In the genomic region with DNA sequence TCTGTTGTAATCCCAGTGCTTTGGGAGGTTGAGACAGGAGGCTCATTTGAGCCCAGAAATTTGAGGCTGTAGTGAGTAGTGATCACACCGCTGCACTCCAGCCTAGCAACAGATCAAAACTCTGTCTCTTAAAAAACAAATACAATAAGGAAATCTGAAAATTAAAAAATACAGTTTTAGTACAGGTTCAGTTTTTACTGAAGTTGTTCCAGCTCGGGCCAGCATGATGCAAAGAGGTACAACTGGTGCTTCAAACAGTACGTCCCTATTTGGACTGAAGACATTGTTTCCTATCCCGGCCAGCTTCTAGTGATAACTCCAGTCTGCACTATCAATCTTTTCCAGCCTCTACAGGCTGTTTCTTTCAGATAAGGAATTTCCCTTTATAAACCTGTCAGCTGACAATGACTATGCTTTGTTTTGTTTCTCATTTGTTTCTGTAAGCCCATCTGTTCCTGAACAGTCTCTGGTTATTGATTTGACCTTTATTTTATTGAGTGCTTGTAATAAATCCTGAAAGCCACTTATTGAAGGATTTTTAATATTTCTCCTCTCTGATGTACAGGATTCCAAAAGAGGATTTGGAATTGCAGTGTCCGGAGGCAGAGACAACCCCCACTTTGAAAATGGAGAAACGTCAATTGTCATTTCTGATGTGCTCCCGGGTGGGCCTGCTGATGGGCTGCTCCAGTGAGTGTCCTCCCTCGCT, we compare ENCODE assay signal across 1 cellular context.
TF ChIP-seq lines count a peak whose summit lies in the region.

No MANE protein-coding gene starts in this region.

TF ChIP-seq in SK-N-SH, 30 proteins besides CTCF, POLR2A, EP300 and RAD21 (continued from another document):
- TF ChIP-seq, protein P1, sequence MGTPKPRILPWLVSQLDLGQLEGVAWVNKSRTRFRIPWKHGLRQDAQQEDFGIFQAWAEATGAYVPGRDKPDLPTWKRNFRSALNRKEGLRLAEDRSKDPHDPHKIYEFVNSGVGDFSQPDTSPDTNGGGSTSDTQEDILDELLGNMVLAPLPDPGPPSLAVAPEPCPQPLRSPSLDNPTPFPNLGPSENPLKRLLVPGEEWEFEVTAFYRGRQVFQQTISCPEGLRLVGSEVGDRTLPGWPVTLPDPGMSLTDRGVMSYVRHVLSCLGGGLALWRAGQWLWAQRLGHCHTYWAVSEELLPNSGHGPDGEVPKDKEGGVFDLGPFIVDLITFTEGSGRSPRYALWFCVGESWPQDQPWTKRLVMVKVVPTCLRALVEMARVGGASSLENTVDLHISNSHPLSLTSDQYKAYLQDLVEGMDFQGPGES (IDR thresholded peaks at IDR 0.05; ENCODE audit: low read depth, low read length), result no peak
- TF ChIP-seq, protein P2, sequence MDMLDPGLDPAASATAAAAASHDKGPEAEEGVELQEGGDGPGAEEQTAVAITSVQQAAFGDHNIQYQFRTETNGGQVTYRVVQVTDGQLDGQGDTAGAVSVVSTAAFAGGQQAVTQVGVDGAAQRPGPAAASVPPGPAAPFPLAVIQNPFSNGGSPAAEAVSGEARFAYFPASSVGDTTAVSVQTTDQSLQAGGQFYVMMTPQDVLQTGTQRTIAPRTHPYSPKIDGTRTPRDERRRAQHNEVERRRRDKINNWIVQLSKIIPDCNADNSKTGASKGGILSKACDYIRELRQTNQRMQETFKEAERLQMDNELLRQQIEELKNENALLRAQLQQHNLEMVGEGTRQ (IDR thresholded peaks at IDR 0.05; ENCODE audit: borderline replicate concordance, low read depth, low read length), result no peak
- no peak for TF ChIP-seq SIN3A (IDR thresholded peaks at IDR 0.05; ENCODE audit: borderline replicate concordance, low read depth, low read length)
- TF ChIP-seq, protein P3, sequence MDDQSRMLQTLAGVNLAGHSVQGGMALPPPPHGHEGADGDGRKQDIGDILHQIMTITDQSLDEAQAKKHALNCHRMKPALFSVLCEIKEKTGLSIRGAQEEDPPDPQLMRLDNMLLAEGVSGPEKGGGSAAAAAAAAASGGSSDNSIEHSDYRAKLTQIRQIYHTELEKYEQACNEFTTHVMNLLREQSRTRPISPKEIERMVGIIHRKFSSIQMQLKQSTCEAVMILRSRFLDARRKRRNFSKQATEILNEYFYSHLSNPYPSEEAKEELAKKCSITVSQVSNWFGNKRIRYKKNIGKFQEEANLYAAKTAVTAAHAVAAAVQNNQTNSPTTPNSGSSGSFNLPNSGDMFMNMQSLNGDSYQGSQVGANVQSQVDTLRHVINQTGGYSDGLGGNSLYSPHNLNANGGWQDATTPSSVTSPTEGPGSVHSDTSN (IDR thresholded peaks at IDR 0.05), result no peak
- no peak for TF ChIP-seq RXRA (IDR thresholded peaks at IDR 0.05; ENCODE audit: borderline replicate concordance, low read depth)
- TF ChIP-seq GABPA (IDR thresholded peaks at IDR 0.05; ENCODE audit: low read depth), result no peak
- no peak for TF ChIP-seq YY1 (IDR thresholded peaks at IDR 0.05; ENCODE audit: low read depth)
- no peak for TF ChIP-seq TEAD4 (IDR thresholded peaks at IDR 0.05; ENCODE audit: borderline replicate concordance, insufficient read depth)
- no peak for TF ChIP-seq POLR2AphosphoS5 (IDR thresholded peaks at IDR 0.05; ENCODE audit: low read depth, low read length)
